Comparison of ENCODE assay signal across 8 cellular contexts in genomic region chr6:31581511-31582229, GRCh38. TPM values are rescaled to one million over a fixed set of nuclear protein-coding genes. Genes with fewer than 3 reads are reported as not detected.
A peak's percentile ranks its signal among the peaks of the same experiment; 100 is the strongest.
DNase-seq lines count a peak whose midpoint lies in the region; ATAC-seq and TF ChIP-seq lines count a peak whose summit lies in the region.

No MANE protein-coding gene starts in this region.

- H3K36me3 Mint-ChIP-seq in activated B cell treated with CpG ODN at 0.5 μM for 24 hours (ENCODE audit: low read depth), result peaks cover 41% of the 10 kb centered on the region

- intact Hi-C loops in activated B cell treated with CpG ODN at 0.5 μM for 24 hours (cut with micrococcal nuclease) (loop anchor here (1.0 to 2.0 kb wide), 4 partner anchors 11 to 39 kb away; partner anchors contain the start of genes NFKBIL1 and PRRC2A), head of caudate nucleus (cut with DNase I) (no loop called here)

- peaks cover 9% of the 10 kb centered on the region for H3K4me1 ChIP-seq in HAP-1
- H3K4me1 ChIP-seq in rectal smooth muscle tissue (ENCODE audit: control insufficient read depth, insufficient read depth, low read length), result no peaks in the 10 kb centered on the region

- H3K27me3 ChIP-seq in HAP-1 (ENCODE audit: low read depth), result no peaks in the 10 kb centered on the region
- H3K27me3 ChIP-seq in rectal smooth muscle tissue (ENCODE audit: control insufficient read depth, insufficient read depth, low read length), result no peaks in the 10 kb centered on the region

- DNase-seq in HAP-1 (ENCODE audit: low spot score in 2 of 2) (peak in 1 of 2 experiments; percentile 38), activated B cell treated with CpG ODN at 0.5 μM for 24 hours (peak; percentile 32), head of caudate nucleus (peak in 25 of 42 donors; percentile 12 to 62 (median 28)), NCI-H226 (no peak), SK-N-DZ (ENCODE audit: low spot score) (no peak), NCI-H748 (lab: John Stamatoyannopoulos, UW; ENCODE audit: unreplicated experiment) (no peak)
- DNase-seq in stimulated activated CD4-positive, alpha-beta T cell treated with anti-CD3 and anti-CD28 coated beads, Interleukin-2, amount 100 ng/mL, for 48 hours, result no peak

- H3K36me3 ChIP-seq in HAP-1 (replicated peaks) (0 out of 2 replicates have a peak, but pooled peaks cover 2% of the 10 kb centered on the region), rectal smooth muscle tissue (ENCODE audit: control insufficient read depth, insufficient read depth, low read length) (no peaks in the 10 kb centered on the region)

- no peaks in the 10 kb centered on the region for H3K27me3 Mint-ChIP-seq in activated B cell treated with CpG ODN at 0.5 μM for 24 hours

- POLR2A ChIA-PET in activated B cell treated with CpG ODN at 0.5 μM for 24 hours (lab: Charles Lee), result interaction anchor here (0.6 to 26.0 kb wide), 16 partner anchors 5 to 1742 kb away, joined by 3 to 1155 read pairs (median 6); partner anchors contain the start of genes ATP6V1G2, BAG6, DDX39B and GPANK1

- peak overlapping the region; percentile 94 for H3K27ac Mint-ChIP-seq in activated B cell treated with CpG ODN at 0.5 μM for 24 hours

- H3K4me3 Mint-ChIP-seq in activated B cell treated with CpG ODN at 0.5 μM for 24 hours, result peak overlapping the region; percentile 99

- H3K27ac ChIP-seq in rectal smooth muscle tissue (ENCODE audit: low read depth, low read length), result peak overlapping the region; percentile 86

- H3K9me3 ChIP-seq in HAP-1, result no peaks in the 10 kb centered on the region

- in situ Hi-C loops in HAP-1 (cut with MboI; ENCODE audit: low sequenced_read_pairs), result no loop called here

- TF ChIP-seq CTCF in activated B cell treated with CpG ODN at 0.5 μM for 24 hours (IDR thresholded peaks at IDR 0.05), result no peak

- no peak for ATAC-seq in activated B cell treated with CpG ODN at 0.5 μM for 24 hours (ENCODE audit: low read depth)

- peak overlapping the region; percentile 97 for H3K9ac ChIP-seq in rectal smooth muscle tissue (ENCODE audit: low read length)

- peak overlapping the region; percentile 58 for H3K4me3 ChIP-seq in HAP-1
- peak overlapping the region; percentile 97 for H3K4me3 ChIP-seq in rectal smooth muscle tissue (ENCODE audit: low read length)

- CTCF ChIA-PET in activated B cell treated with CpG ODN at 0.5 μM for 24 hours (lab: Charles Lee), result interaction anchor here (1.2 to 25.7 kb wide), 6 partner anchors 7 to 248 kb away, joined by 6 to 611 read pairs (median 27); partner anchors contain the start of genes ATP6V1G2, DDX39B, LTA and NCR3

- H3K4me1 Mint-ChIP-seq in activated B cell treated with CpG ODN at 0.5 μM for 24 hours, result peaks cover 83% of the 10 kb centered on the region

- no peaks in the 10 kb centered on the region for H3K9me3 Mint-ChIP-seq in activated B cell treated with CpG ODN at 0.5 μM for 24 hours

RNA-seq across cellular contexts. Expression of gene LTB, which starts 0.6 kb away (rescaled TPM):
- total RNA-seq in activated B cell treated with CpG ODN at 0.5 μM for 24 hours, result 155 and 177 TPM in 2 replicates
- polyA plus RNA-seq in SK-N-DZ (2014; cell fraction: cytosol; rRNA removed), result not detected in 2 replicates
- polyA plus RNA-seq in SK-N-DZ (2014; cell fraction: nucleus; rRNA removed), result not detected in 2 replicates

RNA-seq across cellular contexts. Expression of gene LST1, which starts 4.4 kb away (rescaled TPM):
- total RNA-seq in activated B cell treated with CpG ODN at 0.5 μM for 24 hours, result 7.8 and 8.4 TPM in 2 replicates
- polyA plus RNA-seq in SK-N-DZ (2014; cell fraction: cytosol; rRNA removed), result 1.2 and 3.0 TPM in 2 replicates
- polyA plus RNA-seq in SK-N-DZ (2014; cell fraction: nucleus; rRNA removed), result 1.2 TPM in 1 of 2 replicates, not detected in the other

RNA-seq across cellular contexts. Expression of gene TNF, which starts 6.3 kb away (rescaled TPM):
- 135 and 139 TPM in 2 replicates for total RNA-seq in activated B cell treated with CpG ODN at 0.5 μM for 24 hours
- 0.12 and 0.25 TPM in 2 replicates for polyA plus RNA-seq in SK-N-DZ (2014; cell fraction: cytosol; rRNA removed)
- polyA plus RNA-seq in SK-N-DZ (2014; cell fraction: nucleus; rRNA removed), result 0.31 and 0.62 TPM in 2 replicates

RNA-seq across cellular contexts. Expression of gene LTA, which starts 9.6 kb away (rescaled TPM):
- 60.4 and 66.0 TPM in 2 replicates for total RNA-seq in activated B cell treated with CpG ODN at 0.5 μM for 24 hours
- polyA plus RNA-seq in SK-N-DZ (2014; cell fraction: cytosol; rRNA removed), result not detected in 2 replicates
- not detected in 2 replicates for polyA plus RNA-seq in SK-N-DZ (2014; cell fraction: nucleus; rRNA removed)

RNA-seq across cellular contexts. Expression of gene NCR3, which starts 11.1 kb away (rescaled TPM):
- total RNA-seq in activated B cell treated with CpG ODN at 0.5 μM for 24 hours, result 10.0 and 11.2 TPM in 2 replicates
- polyA plus RNA-seq in SK-N-DZ (2014; cell fraction: cytosol; rRNA removed), result not detected in 2 replicates
- not detected in 2 replicates for polyA plus RNA-seq in SK-N-DZ (2014; cell fraction: nucleus; rRNA removed)

Comparison
In these comparisons a context has a peak if more than half of its experiments do, and no peak if none do; other contexts are left out.
1. DNase-seq: peak in activated B cell treated with CpG ODN at 0.5 μM for 24 hours (single experiment) and head of caudate nucleus (25 of 42); none in NCI-H226 (single experiment), SK-N-DZ (single experiment), NCI-H748 (single experiment) and stimulated activated CD4-positive, alpha-beta T cell treated with anti-CD3 and anti-CD28 coated beads, Interleukin-2, amount 100 ng/mL, for 48 hours (0 of 2).